In the genomic region with DNA sequence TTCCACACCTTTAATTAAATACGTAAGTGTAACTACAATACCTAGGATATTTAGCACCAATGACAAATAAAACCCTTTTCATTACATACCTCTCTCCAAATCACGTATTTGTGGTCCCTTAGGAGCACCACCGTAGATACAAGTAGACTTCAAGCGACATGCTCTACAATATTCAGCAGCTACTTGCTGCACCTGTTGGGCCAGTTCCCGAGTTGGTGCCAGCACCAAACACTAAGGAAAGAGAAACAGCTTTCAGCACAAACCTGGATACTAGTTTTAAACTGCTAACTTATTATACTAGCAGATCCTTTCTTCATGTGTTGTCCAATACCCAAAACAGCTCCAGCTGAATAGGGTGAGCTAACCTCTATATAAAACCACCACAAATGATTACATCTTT, we compare ENCODE assay signal across 9 cellular contexts. TPM values are rescaled to one million over a fixed set of nuclear protein-coding genes. Genes with fewer than 3 reads are reported as not detected.
DNase-seq lines count a peak whose midpoint lies in the region; FAIRE-seq and TF ChIP-seq lines count a peak whose summit lies in the region.
"Had no signal": no experiment of that assay in that cellular context is flagged by ENCODE, and none has a peak within 500 bp of the region (broad histone marks: within the 10 kb centered on the region; RNA-seq: fewer than 3 reads in every experiment).

No MANE protein-coding gene starts in this region.

- H3K4me3 Mint-ChIP-seq in activated naive CD4-positive, alpha-beta T cell treated with anti-CD3 and anti-CD28 coated beads for 36 hours, result no peak overlapping the region

- H3K36me3 Mint-ChIP-seq in activated naive CD4-positive, alpha-beta T cell treated with anti-CD3 and anti-CD28 coated beads for 36 hours (ENCODE audit: low read depth), result peaks cover 75% of the 10 kb centered on the region

- no peaks in the 10 kb centered on the region for H3K27me3 Mint-ChIP-seq in activated naive CD4-positive, alpha-beta T cell treated with anti-CD3 and anti-CD28 coated beads for 36 hours (ENCODE audit: low read depth)

- no TSS peak for BruUV-seq in endothelial cell of umbilical vein (replicated peaks; lab: Mats Ljungman, UMichigan)

- POLR2A ChIA-PET in endothelial cell of umbilical vein (lab: Charles Lee), result no interaction called here

- H3K9me3 ChIP-seq in endothelial cell of umbilical vein (replicated peaks; ENCODE audit: control insufficient read depth, insufficient read depth, low read length) (no peaks in the 10 kb centered on the region), subcutaneous abdominal adipose tissue (ENCODE audit: control insufficient read depth in 5 of 5, low read length in 5 of 5) (no peaks in the 10 kb centered on the region)
- H3K9me3 ChIP-seq: BE2C had no signal

- no peak for FAIRE-seq in endothelial cell of umbilical vein (lab: Jason Lieb, UNC)

- no peak for TF ChIP-seq POLR2A in endothelial cell of umbilical vein (IDR thresholded peaks at IDR 0.05; ENCODE audit: low read depth, low read length)

- DNase-seq in activated naive CD4-positive, alpha-beta T cell treated with anti-CD3 and anti-CD28 coated beads for 36 hours, result no peak
- no peak for DNase-seq in activated naive CD4-positive, alpha-beta T cell (lab: John Stamatoyannopoulos, UW)
- DNase-seq in endothelial cell of umbilical vein (ENCODE audit: low read depth, low spot score) (no peak), NCI-H1105 (lab: John Stamatoyannopoulos, UW) (no peak), cerebellar nuclear complex (lab: John Stamatoyannopoulos, UW) (no peak)
- DNase-seq: activated effector memory CD4-positive, alpha-beta T cell treated with Interleukin-2 at 50 U/mL for 16 hours; BE2C; kidney glomerular epithelial cell had no signal

- dilution Hi-C loops in endothelial cell of umbilical vein (cut with MboI; ENCODE audit: extremely low pct_ligation_motif_present, low sequenced_read_pairs), result no loop called here

- no peaks in the 10 kb centered on the region for H3K27me3 ChIP-seq in endothelial cell of umbilical vein (ENCODE audit: control insufficient read depth in 2 of 2, insufficient read depth in 2 of 2, low read length in 2 of 2)
- no peaks in the 10 kb centered on the region for H3K27me3 ChIP-seq in subcutaneous abdominal adipose tissue (ENCODE audit: control insufficient read depth in 5 of 5, insufficient read depth in 4 of 5, low read length in 5 of 5)
- H3K27me3 ChIP-seq: BE2C had no signal

- H3K27ac ChIP-seq in endothelial cell of umbilical vein (ENCODE audit: insufficient read depth, low read depth, low read length) (no peak overlapping the region), subcutaneous abdominal adipose tissue (ENCODE audit: low read depth, low read length) (peak overlapping the region; percentile 100)

- CTCF ChIA-PET in activated naive CD4-positive, alpha-beta T cell treated with anti-CD3 and anti-CD28 coated beads for 36 hours (lab: Charles Lee), result interaction anchor here (1.3 to 1.5 kb wide), 3 partner anchors 83 to 146 kb away, joined by 3 to 6 read pairs (median 4); no protein-coding TSS in a partner anchor
- CTCF ChIA-PET in endothelial cell of umbilical vein (lab: Charles Lee), result no interaction called here

- peaks cover 41% of the 10 kb centered on the region for H4K20me1 ChIP-seq in endothelial cell of umbilical vein (replicated peaks; ENCODE audit: control insufficient read depth, extremely low read depth, insufficient read depth, low read length)

- H3K9me3 Mint-ChIP-seq in activated naive CD4-positive, alpha-beta T cell treated with anti-CD3 and anti-CD28 coated beads for 36 hours, result no peaks in the 10 kb centered on the region

- peak overlapping the region; percentile 95 for H3K4me2 ChIP-seq in endothelial cell of umbilical vein (ENCODE audit: insufficient read depth, low read length)

- H3K79me2 ChIP-seq in endothelial cell of umbilical vein (ENCODE audit: control insufficient read depth, insufficient read depth, low read length), result peaks cover 79% of the 10 kb centered on the region

- peak overlapping the region in 1 of 3 experiments; percentile 84 for H3K4me3 ChIP-seq in endothelial cell of umbilical vein (replicated peaks in 1 of 3; ENCODE audit: insufficient read depth in 1 of 3, low read depth in 1 of 3, low read length in 3 of 3)
- H3K4me3 ChIP-seq in subcutaneous abdominal adipose tissue (ENCODE audit: low read depth in 1 of 5, low read length in 5 of 5), result peak overlapping the region; percentile 79 to 100 (median 99)

- peak overlapping the region; percentile 99 for H3K27ac Mint-ChIP-seq in activated naive CD4-positive, alpha-beta T cell treated with anti-CD3 and anti-CD28 coated beads for 36 hours

- H3K36me3 ChIP-seq in endothelial cell of umbilical vein (ENCODE audit: control insufficient read depth in 2 of 2, extremely low read depth in 1 of 2, insufficient read depth in 2 of 2, low read length in 2 of 2) (peaks cover 42 to 61% of the 10 kb centered on the region in 2 experiments), subcutaneous abdominal adipose tissue (ENCODE audit: control insufficient read depth in 5 of 5, insufficient read depth in 5 of 5, low read length in 5 of 5) (peaks cover 56 to 67% (median 63%) of the 10 kb centered on the region in 5 donors)

- H3K9me1 ChIP-seq in endothelial cell of umbilical vein (replicated peaks; ENCODE audit: control insufficient read depth, extremely low read depth, insufficient read depth, low read length), result no peaks in the 10 kb centered on the region

- H3K4me1 Mint-ChIP-seq in activated naive CD4-positive, alpha-beta T cell treated with anti-CD3 and anti-CD28 coated beads for 36 hours (ENCODE audit: low read depth), result peaks cover 72% of the 10 kb centered on the region

- no peak for TF ChIP-seq CTCF in endothelial cell of umbilical vein (IDR thresholded peaks at IDR 0.05; ENCODE audit: extremely low read depth in 1 of 2, insufficient read depth in 1 of 2, low read depth in 1 of 2, low read length in 2 of 2)

- no peak overlapping the region for H3K9ac ChIP-seq in endothelial cell of umbilical vein (replicated peaks; ENCODE audit: extremely low read depth, insufficient read depth, low read length)
- peak overlapping the region in 4 of 5 donors; percentile 96 to 100 (median 100) for H3K9ac ChIP-seq in subcutaneous abdominal adipose tissue (ENCODE audit: low read length in 5 of 5)

- H2AFZ ChIP-seq in endothelial cell of umbilical vein (ENCODE audit: low read depth, low read length), result no peak overlapping the region

- peaks cover 61% of the 10 kb centered on the region for H3K4me1 ChIP-seq in endothelial cell of umbilical vein (ENCODE audit: control insufficient read depth, extremely low read depth, insufficient read depth, low read length)
- H3K4me1 ChIP-seq in subcutaneous abdominal adipose tissue (ENCODE audit: control insufficient read depth in 5 of 5, insufficient read depth in 5 of 5, low read length in 5 of 5), result peaks cover 8 to 59% (median 57%) of the 10 kb centered on the region in 5 donors
- H3K4me1 ChIP-seq: BE2C had no signal

- intact Hi-C loops in activated naive CD4-positive, alpha-beta T cell treated with anti-CD3 and anti-CD28 coated beads for 36 hours (cut with micrococcal nuclease), result loop anchor here (10.0 kb wide), 1 partner anchor 551 kb away; the partner anchor contains the start of gene GNA13
- intact Hi-C loops in endothelial cell of umbilical vein (cut with micrococcal nuclease), result loop anchor here (10.0 kb wide), 1 partner anchor 241 kb away; no protein-coding TSS in a partner anchor

RNA-seq across cellular contexts. Expression of gene DDX5, which starts 2.7 kb away (rescaled TPM):
- total RNA-seq in activated naive CD4-positive, alpha-beta T cell treated with anti-CD3 and anti-CD28 coated beads for 36 hours, result 100 to 1,000 TPM; 480 to 491 TPM
- 1,027 and 1,058 TPM in 2 replicates for total RNA-seq in endothelial cell of umbilical vein
- polyA plus RNA-seq in endothelial cell of umbilical vein, result 1,405 and 2,040 TPM in 2 replicates
- 980 and 1,160 TPM in 2 replicates for polyA plus RNA-seq in endothelial cell of umbilical vein (2011; cell fraction: cytosol; rRNA removed)
- polyA plus RNA-seq in endothelial cell of umbilical vein (2011; cell fraction: nucleus; rRNA removed), result 4,876 and 5,495 TPM in 2 replicates
- 690 and 716 TPM in 2 replicates for polyA plus RNA-seq in endothelial cell of umbilical vein (2012)
- polyA minus RNA-seq in endothelial cell of umbilical vein, result 856 and 901 TPM in 2 replicates
- polyA minus RNA-seq in endothelial cell of umbilical vein (2011; cell fraction: cytosol; rRNA and poly(A)+ RNA removed), result 237 TPM
- 1,361 and 2,457 TPM in 2 replicates for polyA minus RNA-seq in endothelial cell of umbilical vein (2011; cell fraction: nucleus; rRNA and poly(A)+ RNA removed)

RNA-seq across cellular contexts. Expression of gene CEP95, which starts 3.4 kb away (rescaled TPM):
- 10 to 100 TPM; 38.8 to 43.3 TPM for total RNA-seq in activated naive CD4-positive, alpha-beta T cell treated with anti-CD3 and anti-CD28 coated beads for 36 hours
- 35.5 and 42.6 TPM in 2 replicates for total RNA-seq in endothelial cell of umbilical vein
- polyA plus RNA-seq in endothelial cell of umbilical vein, result 9.3 and 14.1 TPM in 2 replicates
- polyA plus RNA-seq in endothelial cell of umbilical vein (2011; cell fraction: cytosol; rRNA removed), result 9.9 and 16.8 TPM in 2 replicates
- polyA plus RNA-seq in endothelial cell of umbilical vein (2011; cell fraction: nucleus; rRNA removed), result 131 and 135 TPM in 2 replicates
- 18.7 and 23.7 TPM in 2 replicates for polyA plus RNA-seq in endothelial cell of umbilical vein (2012)
- 20.2 and 41.5 TPM in 2 replicates for polyA minus RNA-seq in endothelial cell of umbilical vein
- polyA minus RNA-seq in endothelial cell of umbilical vein (2011; cell fraction: cytosol; rRNA and poly(A)+ RNA removed), result 14.5 TPM
- 71.3 and 86.4 TPM in 2 replicates for polyA minus RNA-seq in endothelial cell of umbilical vein (2011; cell fraction: nucleus; rRNA and poly(A)+ RNA removed)

RNA-seq across cellular contexts. Expression of gene POLG2, which starts 6.5 kb away (rescaled TPM):
- total RNA-seq in activated naive CD4-positive, alpha-beta T cell treated with anti-CD3 and anti-CD28 coated beads for 36 hours, result 10 to 100 TPM; 23.4 to 26.9 TPM
- total RNA-seq in endothelial cell of umbilical vein, result 18.6 and 20.3 TPM in 2 replicates
- polyA plus RNA-seq in endothelial cell of umbilical vein, result 3.9 and 6.5 TPM in 2 replicates
- 5.9 and 6.2 TPM in 2 replicates for polyA plus RNA-seq in endothelial cell of umbilical vein (2011; cell fraction: cytosol; rRNA removed)
- 35.3 and 42.4 TPM in 2 replicates for polyA plus RNA-seq in endothelial cell of umbilical vein (2011; cell fraction: nucleus; rRNA removed)
- 12.0 and 14.3 TPM in 2 replicates for polyA plus RNA-seq in endothelial cell of umbilical vein (2012)
- 9.1 and 9.4 TPM in 2 replicates for polyA minus RNA-seq in endothelial cell of umbilical vein
- 5.4 TPM for polyA minus RNA-seq in endothelial cell of umbilical vein (2011; cell fraction: cytosol; rRNA and poly(A)+ RNA removed)
- polyA minus RNA-seq in endothelial cell of umbilical vein (2011; cell fraction: nucleus; rRNA and poly(A)+ RNA removed), result 20.6 and 24.3 TPM in 2 replicates

RNA-seq across cellular contexts. Expression of gene MILR1, which starts 54.4 kb away (rescaled TPM):
- total RNA-seq in activated naive CD4-positive, alpha-beta T cell treated with anti-CD3 and anti-CD28 coated beads for 36 hours, result under 1 TPM; 0.31 to 0.42 TPM
- 1.2 and 1.6 TPM in 2 replicates for total RNA-seq in endothelial cell of umbilical vein
- 17.8 and 21.6 TPM in 2 replicates for polyA plus RNA-seq in endothelial cell of umbilical vein
- 16.8 and 17.6 TPM in 2 replicates for polyA plus RNA-seq in endothelial cell of umbilical vein (2011; cell fraction: cytosol; rRNA removed)
- polyA plus RNA-seq in endothelial cell of umbilical vein (2011; cell fraction: nucleus; rRNA removed), result 35.9 and 55.9 TPM in 2 replicates
- polyA plus RNA-seq in endothelial cell of umbilical vein (2012), result 7.9 and 12.4 TPM in 2 replicates
- 9.2 and 17.9 TPM in 2 replicates for polyA minus RNA-seq in endothelial cell of umbilical vein
- polyA minus RNA-seq in endothelial cell of umbilical vein (2011; cell fraction: cytosol; rRNA and poly(A)+ RNA removed), result not detected
- polyA minus RNA-seq in endothelial cell of umbilical vein (2011; cell fraction: nucleus; rRNA and poly(A)+ RNA removed), result 14.8 and 23.2 TPM in 2 replicates
